1 cellular context compared by ENCODE assay signal in the genomic region with DNA sequence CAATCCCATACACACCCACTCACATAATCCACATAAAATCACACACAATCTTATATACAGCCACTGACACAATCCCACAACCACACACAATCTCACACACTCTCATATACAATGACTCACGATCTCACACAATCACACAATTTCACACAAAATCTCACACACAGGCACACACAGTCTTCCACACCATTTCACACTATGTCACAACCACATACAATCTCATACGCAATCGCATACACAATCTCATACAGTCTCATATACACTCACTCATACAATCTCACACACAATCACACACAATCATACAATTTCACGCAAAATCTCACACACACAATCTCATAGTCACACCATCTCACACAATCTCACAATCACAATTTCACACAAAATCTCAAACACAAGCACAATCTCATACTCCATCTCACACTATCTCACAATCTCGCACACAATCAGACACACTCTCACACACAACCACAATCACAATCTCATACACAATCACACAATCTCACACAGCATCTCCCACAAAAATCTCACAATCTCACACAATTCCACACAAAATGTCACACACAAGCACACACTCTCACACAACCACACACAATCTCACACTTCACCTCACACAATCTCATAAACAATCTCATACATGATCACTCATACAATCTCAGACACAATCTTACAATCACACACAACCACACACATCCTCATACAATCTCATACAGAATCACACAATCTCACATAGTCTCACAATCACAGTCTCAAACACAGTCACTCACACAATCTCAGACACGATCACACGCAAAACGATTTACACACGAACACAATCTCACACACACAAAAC.
A peak's percentile ranks its signal among the peaks of the same experiment; 100 is the strongest.
TF ChIP-seq lines count a peak whose summit lies in the region.

No MANE protein-coding gene starts in this region.

TF ChIP-seq in K562, 482 proteins besides CTCF, POLR2A, EP300 and RAD21 (continued from another document):
- TF ChIP-seq, protein P1, sequence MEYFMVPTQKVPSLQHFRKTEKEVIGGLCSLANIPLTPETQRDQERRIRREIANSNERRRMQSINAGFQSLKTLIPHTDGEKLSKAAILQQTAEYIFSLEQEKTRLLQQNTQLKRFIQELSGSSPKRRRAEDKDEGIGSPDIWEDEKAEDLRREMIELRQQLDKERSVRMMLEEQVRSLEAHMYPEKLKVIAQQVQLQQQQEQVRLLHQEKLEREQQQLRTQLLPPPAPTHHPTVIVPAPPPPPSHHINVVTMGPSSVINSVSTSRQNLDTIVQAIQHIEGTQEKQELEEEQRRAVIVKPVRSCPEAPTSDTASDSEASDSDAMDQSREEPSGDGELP (CRISPR knock-in tag; IDR thresholded peaks at IDR 0.05; ENCODE audit: borderline replicate concordance): no peak
- TF ChIP-seq, protein P2, sequence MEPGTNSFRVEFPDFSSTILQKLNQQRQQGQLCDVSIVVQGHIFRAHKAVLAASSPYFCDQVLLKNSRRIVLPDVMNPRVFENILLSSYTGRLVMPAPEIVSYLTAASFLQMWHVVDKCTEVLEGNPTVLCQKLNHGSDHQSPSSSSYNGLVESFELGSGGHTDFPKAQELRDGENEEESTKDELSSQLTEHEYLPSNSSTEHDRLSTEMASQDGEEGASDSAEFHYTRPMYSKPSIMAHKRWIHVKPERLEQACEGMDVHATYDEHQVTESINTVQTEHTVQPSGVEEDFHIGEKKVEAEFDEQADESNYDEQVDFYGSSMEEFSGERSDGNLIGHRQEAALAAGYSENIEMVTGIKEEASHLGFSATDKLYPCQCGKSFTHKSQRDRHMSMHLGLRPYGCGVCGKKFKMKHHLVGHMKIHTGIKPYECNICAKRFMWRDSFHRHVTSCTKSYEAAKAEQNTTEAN (CRISPR knock-in tag; IDR thresholded peaks at IDR 0.05): 0 out of 2 replicates have a peak, but pooled peaks have one; percentile 69
- TF ChIP-seq ARHGAP35 (IDR thresholded peaks at IDR 0.05; ENCODE audit: partially characterized antibody) (peak; percentile 57), ZNF551 (CRISPR knock-in tag; IDR thresholded peaks at IDR 0.05) (no peak), ZNF175 (CRISPR knock-in tag; IDR thresholded peaks at IDR 0.05; ENCODE audit: low read depth) (no peak), BRF1 (IDR thresholded peaks at IDR 0.05; ENCODE audit: borderline replicate concordance, extremely low read depth, insufficient read length) (no peak), SIN3A (IDR thresholded peaks at IDR 0.05; ENCODE audit: borderline replicate concordance in 2 of 2, control insufficient read depth in 1 of 2, low read depth in 2 of 2, low read length in 2 of 2) (no peak), TSC22D4 (tag; IDR thresholded peaks at IDR 0.05) (peak; percentile 91; the same call in 1 of the 2 replicates)
- TF ChIP-seq, protein P3, sequence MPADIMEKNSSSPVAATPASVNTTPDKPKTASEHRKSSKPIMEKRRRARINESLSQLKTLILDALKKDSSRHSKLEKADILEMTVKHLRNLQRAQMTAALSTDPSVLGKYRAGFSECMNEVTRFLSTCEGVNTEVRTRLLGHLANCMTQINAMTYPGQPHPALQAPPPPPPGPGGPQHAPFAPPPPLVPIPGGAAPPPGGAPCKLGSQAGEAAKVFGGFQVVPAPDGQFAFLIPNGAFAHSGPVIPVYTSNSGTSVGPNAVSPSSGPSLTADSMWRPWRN (IDR thresholded peaks at IDR 0.05; ENCODE audit: low read depth): no peak
- TF ChIP-seq, protein P4, sequence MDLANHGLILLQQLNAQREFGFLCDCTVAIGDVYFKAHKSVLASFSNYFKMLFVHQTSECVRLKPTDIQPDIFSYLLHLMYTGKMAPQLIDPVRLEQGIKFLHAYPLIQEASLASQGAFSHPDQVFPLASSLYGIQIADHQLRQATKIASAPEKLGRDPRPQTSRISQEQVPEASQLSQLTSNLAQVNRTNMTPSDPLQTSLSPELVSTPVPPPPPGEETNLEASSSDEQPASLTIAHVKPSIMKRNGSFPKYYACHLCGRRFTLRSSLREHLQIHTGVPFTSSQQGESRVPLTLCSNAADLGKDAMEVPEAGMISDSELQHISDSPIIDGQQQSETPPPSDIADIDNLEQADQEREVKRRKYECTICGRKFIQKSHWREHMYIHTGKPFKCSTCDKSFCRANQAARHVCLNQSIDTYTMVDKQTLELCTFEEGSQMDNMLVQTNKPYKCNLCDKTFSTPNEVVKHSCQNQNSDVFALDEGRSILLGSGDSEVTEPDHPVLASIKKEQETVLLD (IDR thresholded peaks at IDR 0.05): peak; percentile 38; the same call in 1 of the 2 replicates
